ENCODE assay signal across 1 cellular context in the genomic region with DNA sequence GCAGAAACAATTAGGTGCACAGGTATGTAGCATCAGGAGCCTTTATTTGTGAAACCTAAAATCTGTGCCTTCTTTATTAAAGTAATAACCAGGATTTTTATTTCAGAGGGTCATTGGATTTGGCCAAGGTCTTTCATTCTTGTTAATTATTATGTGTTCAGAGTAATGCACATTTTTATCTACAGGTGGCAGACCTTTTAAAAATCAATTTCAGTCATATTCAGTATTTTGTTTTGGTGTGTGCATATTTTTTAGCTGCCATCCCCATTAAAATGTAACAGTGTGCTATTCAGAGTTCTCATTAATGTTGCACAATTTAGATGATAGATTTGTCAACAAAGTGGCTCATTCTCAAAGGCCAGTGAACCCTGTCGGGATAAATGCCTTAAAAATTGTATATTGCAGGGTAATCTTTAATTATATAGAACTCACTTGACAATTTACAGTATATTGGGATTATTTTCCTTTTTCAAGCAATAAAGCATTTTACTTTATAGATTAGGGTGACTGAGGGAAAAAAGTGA.
TF ChIP-seq lines count a peak whose summit lies in the region.

No MANE protein-coding gene starts in this region.

TF ChIP-seq in liver, 16 proteins besides CTCF, POLR2A, EP300 and RAD21:
- TF ChIP-seq TAF1 (conservative IDR thresholded peaks at IDR 0.05) = no peak
- peak; percentile 69 to 71 for TF ChIP-seq RXRA (IDR thresholded peaks at IDR 0.05)
- peak; percentile 7 for TF ChIP-seq FOXA1 (IDR thresholded peaks at IDR 0.05)
- peak in 1 of 2 donors; percentile 14 for TF ChIP-seq HNF4A (conservative IDR thresholded peaks at IDR 0.05)
TF ChIP-seq in liver: peak in this region for 3.
